ENCODE assay signal across 3 cellular contexts in genomic region chr2:207855591-207855990, GRCh38.
A peak's percentile ranks its signal among the peaks of the same experiment; 100 is the strongest.
TF ChIP-seq lines count a peak whose summit lies in the region.

No MANE protein-coding gene starts in this region.

TF ChIP-seq in SK-N-SH, 30 proteins besides CTCF, POLR2A, EP300 and RAD21 (continued from another document):
- TF ChIP-seq FOSL2 (IDR thresholded peaks at IDR 0.05; ENCODE audit: borderline replicate concordance, low read depth) (no peak), FOXJ3 (CRISPR knock-in tag; IDR thresholded peaks at IDR 0.05) (no peak), NFIC (IDR thresholded peaks at IDR 0.05; ENCODE audit: borderline replicate concordance) (no peak), RFX5 (IDR thresholded peaks at IDR 0.05; ENCODE audit: low read length) (no peak)
- TF ChIP-seq, protein P1, sequence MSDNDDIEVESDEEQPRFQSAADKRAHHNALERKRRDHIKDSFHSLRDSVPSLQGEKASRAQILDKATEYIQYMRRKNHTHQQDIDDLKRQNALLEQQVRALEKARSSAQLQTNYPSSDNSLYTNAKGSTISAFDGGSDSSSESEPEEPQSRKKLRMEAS (IDR thresholded peaks at IDR 0.05; ENCODE audit: low read depth): no peak

TF ChIP-seq in SK-N-SH treated with all-trans-retinoic acid at 6 μM for 48 hours, 23 proteins besides CTCF, POLR2A, EP300 and RAD21 (continued from another document):
- TF ChIP-seq TSHZ2 (CRISPR knock-in tag; IDR thresholded peaks at IDR 0.05): no peak
- no peak for TF ChIP-seq ZC3H10 (CRISPR knock-in tag; IDR thresholded peaks at IDR 0.05)
- TF ChIP-seq SNAI2 (CRISPR knock-in tag; IDR thresholded peaks at IDR 0.05): no peak
- no peak for TF ChIP-seq POU6F1 (CRISPR knock-in tag; IDR thresholded peaks at IDR 0.05; ENCODE audit: borderline replicate concordance, low read depth)
- TF ChIP-seq CSDC2 (CRISPR knock-in tag; IDR thresholded peaks at IDR 0.05): no peak
- TF ChIP-seq CREB5 (CRISPR knock-in tag; IDR thresholded peaks at IDR 0.05; ENCODE audit: low read depth): no peak
- no peak for TF ChIP-seq ISL1 (CRISPR knock-in tag; IDR thresholded peaks at IDR 0.05)
- TF ChIP-seq, protein P2, sequence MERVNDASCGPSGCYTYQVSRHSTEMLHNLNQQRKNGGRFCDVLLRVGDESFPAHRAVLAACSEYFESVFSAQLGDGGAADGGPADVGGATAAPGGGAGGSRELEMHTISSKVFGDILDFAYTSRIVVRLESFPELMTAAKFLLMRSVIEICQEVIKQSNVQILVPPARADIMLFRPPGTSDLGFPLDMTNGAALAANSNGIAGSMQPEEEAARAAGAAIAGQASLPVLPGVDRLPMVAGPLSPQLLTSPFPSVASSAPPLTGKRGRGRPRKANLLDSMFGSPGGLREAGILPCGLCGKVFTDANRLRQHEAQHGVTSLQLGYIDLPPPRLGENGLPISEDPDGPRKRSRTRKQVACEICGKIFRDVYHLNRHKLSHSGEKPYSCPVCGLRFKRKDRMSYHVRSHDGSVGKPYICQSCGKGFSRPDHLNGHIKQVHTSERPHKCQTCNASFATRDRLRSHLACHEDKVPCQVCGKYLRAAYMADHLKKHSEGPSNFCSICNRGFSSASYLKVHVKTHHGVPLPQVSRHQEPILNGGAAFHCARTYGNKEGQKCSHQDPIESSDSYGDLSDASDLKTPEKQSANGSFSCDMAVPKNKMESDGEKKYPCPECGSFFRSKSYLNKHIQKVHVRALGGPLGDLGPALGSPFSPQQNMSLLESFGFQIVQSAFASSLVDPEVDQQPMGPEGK (CRISPR knock-in tag; IDR thresholded peaks at IDR 0.05; ENCODE audit: borderline replicate concordance): no peak
- TF ChIP-seq, protein P3, sequence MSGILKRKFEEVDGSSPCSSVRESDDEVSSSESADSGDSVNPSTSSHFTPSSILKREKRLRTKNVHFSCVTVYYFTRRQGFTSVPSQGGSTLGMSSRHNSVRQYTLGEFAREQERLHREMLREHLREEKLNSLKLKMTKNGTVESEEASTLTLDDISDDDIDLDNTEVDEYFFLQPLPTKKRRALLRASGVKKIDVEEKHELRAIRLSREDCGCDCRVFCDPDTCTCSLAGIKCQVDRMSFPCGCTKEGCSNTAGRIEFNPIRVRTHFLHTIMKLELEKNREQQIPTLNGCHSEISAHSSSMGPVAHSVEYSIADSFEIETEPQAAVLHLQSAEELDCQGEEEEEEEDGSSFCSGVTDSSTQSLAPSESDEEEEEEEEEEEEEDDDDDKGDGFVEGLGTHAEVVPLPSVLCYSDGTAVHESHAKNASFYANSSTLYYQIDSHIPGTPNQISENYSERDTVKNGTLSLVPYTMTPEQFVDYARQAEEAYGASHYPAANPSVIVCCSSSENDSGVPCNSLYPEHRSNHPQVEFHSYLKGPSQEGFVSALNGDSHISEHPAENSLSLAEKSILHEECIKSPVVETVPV (CRISPR knock-in tag; IDR thresholded peaks at IDR 0.05): no peak
- no peak for TF ChIP-seq TOX (CRISPR knock-in tag; IDR thresholded peaks at IDR 0.05; ENCODE audit: borderline replicate concordance)
- TF ChIP-seq ZNF70 (CRISPR knock-in tag; IDR thresholded peaks at IDR 0.05): no peak
- no peak for TF ChIP-seq PPARA (CRISPR knock-in tag; IDR thresholded peaks at IDR 0.05; ENCODE audit: borderline replicate concordance)
TF ChIP-seq in SK-N-SH treated with all-trans-retinoic acid at 6 μM for 48 hours: peak in this region for 0.

TF ChIP-seq in K562, 482 proteins besides CTCF, POLR2A, EP300 and RAD21 (continued from another document):
- TF ChIP-seq THRB (CRISPR knock-in tag; conservative IDR thresholded peaks at IDR 0.05): no peak
- 0 out of 2 replicates have a peak, but pooled peaks have one; percentile 6 for TF ChIP-seq MAFK (IDR thresholded peaks at IDR 0.05; ENCODE audit: low read length)
- no peak for TF ChIP-seq KLF1 (tag; IDR thresholded peaks at IDR 0.05)
- TF ChIP-seq ZNF347 (CRISPR knock-in tag; IDR thresholded peaks at IDR 0.05; ENCODE audit: low read depth): no peak
- TF ChIP-seq SMARCC2 (IDR thresholded peaks at IDR 0.05; ENCODE audit: low read depth): no peak
- no peak for TF ChIP-seq DPF2 (IDR thresholded peaks at IDR 0.05)
- peak; percentile 74 for TF ChIP-seq ZNF316 (IDR thresholded peaks at IDR 0.05)
- no peak for TF ChIP-seq SIN3A (IDR thresholded peaks at IDR 0.05; ENCODE audit: borderline replicate concordance in 2 of 2, control insufficient read depth in 1 of 2, low read depth in 2 of 2, low read length in 2 of 2)
